In the genomic region with DNA sequence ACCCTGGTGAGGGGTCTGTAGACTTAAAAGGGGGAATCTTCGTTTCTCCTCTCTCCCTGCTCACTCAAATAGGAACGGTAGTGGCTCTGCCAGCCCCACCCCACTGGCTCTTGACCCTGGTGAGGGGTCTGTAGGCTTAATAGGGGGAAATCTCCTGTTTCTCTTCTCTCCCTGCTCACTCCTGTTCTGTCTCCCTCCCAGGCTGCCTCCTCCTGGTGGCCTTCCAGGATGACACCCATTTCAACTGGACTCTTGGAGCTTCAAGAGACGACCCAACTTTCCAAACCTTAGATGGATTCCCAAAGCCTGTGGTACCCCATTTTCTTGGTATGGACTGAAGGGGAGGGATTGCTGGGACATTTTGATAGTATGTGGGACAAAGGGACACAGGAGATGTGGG, we compare ENCODE assay signal across 14 cellular contexts. TPM values are rescaled to one million over a fixed set of nuclear protein-coding genes. Genes with fewer than 3 reads are reported as not detected.
DNase-seq lines count a peak whose midpoint lies in the region; FAIRE-seq and TF ChIP-seq lines count a peak whose summit lies in the region.
"Had no signal": no experiment of that assay in that cellular context is flagged by ENCODE, and none has a peak within 500 bp of the region (broad histone marks: within the 10 kb centered on the region; RNA-seq: fewer than 3 reads in every experiment).

No MANE protein-coding gene starts in this region.

- H3K4me1 Mint-ChIP-seq in mesothelial cell of epicardium: peaks cover 43% of the 10 kb centered on the region

- TF ChIP-seq CTCF in BE2C (IDR thresholded peaks at IDR 0.05; ENCODE audit: low read depth, low read length) (peak; percentile 39), cardiac fibroblast (IDR thresholded peaks at IDR 0.05; ENCODE audit: low read depth, low read length) (peak; percentile 21), mesothelial cell of epicardium (IDR thresholded peaks at IDR 0.05; ENCODE audit: unreplicated experiment) (peak; percentile 54)

- FAIRE-seq in H54 (lab: Jason Lieb, UNC): no peak

- H3K27me3 Mint-ChIP-seq in mesothelial cell of epicardium (ENCODE audit: low read depth): no peaks in the 10 kb centered on the region

- H3K36me3 ChIP-seq in BE2C: no peaks in the 10 kb centered on the region

- CTCF ChIA-PET in HEK293T (lab: Yijun Ruan, JAX): interaction anchor here (0.5 to 0.8 kb wide), 2 partner anchors 26 to 248 kb away, joined by 3 to 5 read pairs; no protein-coding TSS in a partner anchor

- POLR2A ChIA-PET in HEK293T (lab: Yijun Ruan, JAX): no interaction called here

- no peaks in the 10 kb centered on the region for H3K9me3 ChIP-seq in BE2C

- peak overlapping the region; percentile 74 for H3K4me3 Mint-ChIP-seq in mesothelial cell of epicardium

- no peaks in the 10 kb centered on the region for H3K9me3 Mint-ChIP-seq in mesothelial cell of epicardium
- H3K9me3 Mint-ChIP-seq: activated T-cell treated with anti-CD3 and anti-CD28 coated beads, Interleukin-2, amount 50 U/mL, for 4 hours had no signal

- TF ChIP-seq POLR2A in H54 (IDR thresholded peaks at IDR 0.05; ENCODE audit: low read depth, low read length): no peak

- DNase-seq in BE2C: no peak
- DNase-seq in HEK293T (ENCODE audit: extremely low spot score): peak; percentile 36
- peak in 1 of 2 donors; percentile 10 for DNase-seq in cardiac fibroblast (ENCODE audit: low read depth in 2 of 2)
- no peak for DNase-seq in mesothelial cell of epicardium (ENCODE audit: low spot score in 2 of 2, unreplicated experiment in 2 of 2)
- DNase-seq in H54 (ENCODE audit: insufficient read length, low spot score): no peak
- DNase-seq in RPMI8226: no peak
- DNase-seq in retina: no peak
- DNase-seq in NCI-H1436 (lab: John Stamatoyannopoulos, UW): no peak
- DNase-seq: activated T-cell treated with anti-CD3 and anti-CD28 coated beads, Interleukin-2, amount 50 U/mL, for 4 hours; DMS79 treated with DMSO at 0.1 percent for 48 hours; effector CD4-positive, alpha-beta T cell; naive thymus-derived CD4-positive, alpha-beta T cell; NCI-H1048; stimulated activated CD4-positive, alpha-beta T cell treated with anti-CD3 and anti-CD28 coated beads, Interleukin-4, amount 100 ng/mL, for 1 hour had no signal

- H3K4me1 ChIP-seq in BE2C: no peaks in the 10 kb centered on the region; the same call in 1 of the 2 replicates

- H3K36me3 Mint-ChIP-seq in mesothelial cell of epicardium: no peaks in the 10 kb centered on the region
- H3K36me3 Mint-ChIP-seq: naive thymus-derived CD4-positive, alpha-beta T cell had no signal

- no peaks in the 10 kb centered on the region for H3K27me3 ChIP-seq in BE2C

- H3K4me3 ChIP-seq in BE2C (ENCODE audit: low read depth, low read length) (no peak overlapping the region), cardiac fibroblast (replicated peaks in 1 of 2; ENCODE audit: low read depth in 2 of 2, low read length in 2 of 2) (no peak overlapping the region)

- H3K27ac Mint-ChIP-seq in mesothelial cell of epicardium: no peak overlapping the region
- H3K27ac Mint-ChIP-seq: naive thymus-derived CD4-positive, alpha-beta T cell had no signal

TF ChIP-seq in HEK293T, 16 proteins besides CTCF, POLR2A, EP300 and RAD21:
- TF ChIP-seq ELF4 (IDR thresholded peaks at IDR 0.05) (no peak), TARDBP (IDR thresholded peaks at IDR 0.05) (no peak), FOXA1 (IDR thresholded peaks at IDR 0.05) (no peak), NFRKB (IDR thresholded peaks at IDR 0.05) (no peak), HDGF (IDR thresholded peaks at IDR 0.05; ENCODE audit: borderline replicate concordance) (no peak), SUZ12 (IDR thresholded peaks at IDR 0.05) (no peak), PKNOX1 (IDR thresholded peaks at IDR 0.05) (no peak), CTBP1 (IDR thresholded peaks at IDR 0.05; ENCODE audit: borderline replicate concordance) (no peak), L3MBTL2 (conservative IDR thresholded peaks at IDR 0.05) (no peak), ZNF384 (IDR thresholded peaks at IDR 0.05) (no peak), SP1 (IDR thresholded peaks at IDR 0.05) (no peak), LEF1 (IDR thresholded peaks at IDR 0.05; ENCODE audit: borderline replicate concordance) (no peak), FOXK2 (IDR thresholded peaks at IDR 0.05) (no peak), BHLHE40 (IDR thresholded peaks at IDR 0.05; ENCODE audit: borderline replicate concordance) (no peak), FOXM1 (IDR thresholded peaks at IDR 0.05; ENCODE audit: borderline replicate concordance) (no peak), ARNT (IDR thresholded peaks at IDR 0.05) (no peak)
TF ChIP-seq in HEK293T: peak in this region for 0.

RNA-seq across cellular contexts. Expression of gene EPHB2, which starts 1.4 kb away (rescaled TPM):
- 4.6 TPM for polyA plus RNA-seq in BE2C (2012; ENCODE audit: insufficient read depth, insufficient read length, low read depth)
- 125 to 133 TPM (median 130 TPM) in 3 replicates for total RNA-seq in mesothelial cell of epicardium
- polyA plus RNA-seq: naive thymus-derived CD4-positive, alpha-beta T cell had no signal

RNA-seq across cellular contexts. Expression of gene C1QB, which starts 56.2 kb away (rescaled TPM):
- polyA plus RNA-seq in BE2C (2012; ENCODE audit: insufficient read depth, insufficient read length, low read depth): not detected
- total RNA-seq in mesothelial cell of epicardium: not detected in 3 replicates
- polyA plus RNA-seq: naive thymus-derived CD4-positive, alpha-beta T cell had no signal
